In the genomic region with DNA sequence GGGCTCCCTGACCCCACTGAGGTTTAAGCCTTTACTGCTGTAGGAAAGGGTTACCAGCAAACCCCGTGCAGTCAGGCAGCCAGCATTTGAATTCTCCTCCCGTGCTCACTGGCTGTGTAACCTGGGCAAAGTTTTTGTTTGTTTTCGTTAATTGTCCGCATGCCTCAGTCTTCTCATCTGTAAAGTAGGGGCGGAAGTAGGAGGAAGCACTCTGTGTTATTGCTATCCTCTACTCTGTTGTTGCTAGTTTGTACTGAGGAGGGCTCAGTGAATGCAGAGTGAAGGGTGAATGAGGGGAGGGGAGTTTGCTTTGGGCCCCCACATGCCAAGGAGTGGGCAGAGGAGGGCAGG, we compare ENCODE assay signal across 21 cellular contexts. TPM values are rescaled to one million over a fixed set of nuclear protein-coding genes. Genes with fewer than 3 reads are reported as not detected.
DNase-seq lines count a peak whose midpoint lies in the region; ATAC-seq and TF ChIP-seq lines count a peak whose summit lies in the region.
"Had no signal": no experiment of that assay in that cellular context is flagged by ENCODE, and none has a peak within 500 bp of the region (broad histone marks: within the 10 kb centered on the region; RNA-seq: fewer than 3 reads in every experiment).

No MANE protein-coding gene starts in this region.

- H3K36me3 Mint-ChIP-seq in GM23338 (ENCODE audit: low read depth) (no peaks in the 10 kb centered on the region), immature natural killer cell (no peaks in the 10 kb centered on the region)
- no peaks in the 10 kb centered on the region for H3K36me3 Mint-ChIP-seq in activated T-helper 1 cell treated with anti-CD3 and anti-CD28 coated beads, Interleukin-12 subunit alpha, Interleukin-12 subunit beta, Interleukin-2, Interleukin-4 antibody, amounts not matched to agents 30 ng/mL and 10 ng/mL and 1 ng/mL, durations not matched to agents 14 hours and 24 hours and 36 hours (ENCODE audit: low read depth)
- H3K36me3 Mint-ChIP-seq: activated naive CD4-positive, alpha-beta T cell treated with anti-CD3 and anti-CD28 coated beads, Interleukin-2, amount 50 U/mL, for 72 hours had no signal

- no peaks in the 10 kb centered on the region for H3F3A ChIP-seq in GM23338 (replicated peaks; ENCODE audit: low read depth)

- peak overlapping the region; percentile 23 for H2BK12ac ChIP-seq in trophoblast cell (ENCODE audit: low read length)

- H4K20me1 ChIP-seq in GM23338 (replicated peaks; ENCODE audit: insufficient read depth) = no peaks in the 10 kb centered on the region

- H3K27me3 Mint-ChIP-seq in GM23338 (ENCODE audit: insufficient read depth, low read depth, poor library complexity) (peaks cover 25% of the 10 kb centered on the region), immature natural killer cell (ENCODE audit: low read depth in 3 of 3) (peaks cover 7 to 22% (median 9%) of the 10 kb centered on the region in 3 donors)
- peaks cover 15% of the 10 kb centered on the region for H3K27me3 Mint-ChIP-seq in activated T-helper 1 cell treated with anti-CD3 and anti-CD28 coated beads, Interleukin-12 subunit alpha, Interleukin-12 subunit beta, Interleukin-2, Interleukin-4 antibody, amounts not matched to agents 30 ng/mL and 10 ng/mL and 1 ng/mL, durations not matched to agents 14 hours and 24 hours and 36 hours (ENCODE audit: insufficient read depth)

- peak overlapping the region; percentile 5 for H2BK5ac ChIP-seq in trophoblast cell (ENCODE audit: low read depth, low read length, poor library complexity)

- H3K27me3 ChIP-seq in GM23338 (ENCODE audit: insufficient read depth) = no peaks in the 10 kb centered on the region
- peaks cover 0 to 80% (median 4%) of the 10 kb centered on the region in 4 donors for H3K27me3 ChIP-seq in esophagus muscularis mucosa
- H3K27me3 ChIP-seq in trophoblast cell (ENCODE audit: insufficient read depth, low read length) = no peaks in the 10 kb centered on the region
- H3K27me3 ChIP-seq: ovary, thyroid gland had no signal

- H3K4me3 ChIP-seq in GM23338 (no peak overlapping the region), esophagus muscularis mucosa (no peak overlapping the region), trophoblast cell (ENCODE audit: low read depth, low read length) (no peak overlapping the region)
- H3K4me3 ChIP-seq: mucosa of descending colon, ovary, thyroid gland had no signal

- no peak overlapping the region for H3K4me2 ChIP-seq in GM23338
- H3K4me2 ChIP-seq in trophoblast cell (ENCODE audit: low read length) = peak overlapping the region; percentile 41

- H3K9me2 ChIP-seq in GM23338 (ENCODE audit: insufficient read depth) = no peaks in the 10 kb centered on the region

- peaks cover 23% of the 10 kb centered on the region for H3K4me1 ChIP-seq in GM23338 (ENCODE audit: insufficient read depth)
- H3K4me1 ChIP-seq in esophagus muscularis mucosa = peaks cover 14 to 53% (median 32%) of the 10 kb centered on the region in 4 donors
- peaks cover 37 to 41% of the 10 kb centered on the region in 2 experiments for H3K4me1 ChIP-seq in trophoblast cell (ENCODE audit: control insufficient read depth in 1 of 2, insufficient read depth in 2 of 2, low read length in 2 of 2)

- H2BK120ac ChIP-seq in trophoblast cell (ENCODE audit: insufficient read depth, low read length, poor library complexity) = peak overlapping the region; percentile 18

- TF ChIP-seq POLR2A in esophagus muscularis mucosa (IDR thresholded peaks at IDR 0.05; ENCODE audit: low read depth) = no peak

- 57% methylated on average over 5 of the region's 5 CpGs for WGBS in esophagus muscularis mucosa
- WGBS in trophoblast cell (ENCODE audit: extremely low coverage, insufficient coverage, insufficient read length) = no CpG with 5 or more reads among the region's 5 CpGs

- H3K4me1 Mint-ChIP-seq in GM23338 (peaks cover 35% of the 10 kb centered on the region), immature natural killer cell (no peaks in the 10 kb centered on the region)
- no peaks in the 10 kb centered on the region for H3K4me1 Mint-ChIP-seq in activated T-helper 1 cell treated with anti-CD3 and anti-CD28 coated beads, Interleukin-12 subunit alpha, Interleukin-12 subunit beta, Interleukin-2, Interleukin-4 antibody, amounts not matched to agents 30 ng/mL and 10 ng/mL and 1 ng/mL, durations not matched to agents 14 hours and 24 hours and 36 hours (ENCODE audit: low read depth)

- peak overlapping the region; percentile 27 for H4K91ac ChIP-seq in trophoblast cell (ENCODE audit: low read depth, low read length)

- no peak overlapping the region for H4K12ac ChIP-seq in trophoblast cell (ENCODE audit: low read depth, low read length)

- no peak overlapping the region for H2AK5ac ChIP-seq in trophoblast cell (ENCODE audit: low read length)

- H2AFZ ChIP-seq in GM23338 (peak overlapping the region; percentile 66; the same call in 1 of the 2 replicates), trophoblast cell (ENCODE audit: insufficient read depth, low read length, poor library complexity) (no peak overlapping the region)

- H3K14ac ChIP-seq in trophoblast cell (ENCODE audit: low read length) = peak overlapping the region; percentile 32

- H4K8ac ChIP-seq in trophoblast cell (ENCODE audit: low read depth, low read length) = peak overlapping the region; percentile 35

- peak overlapping the region; percentile 27 for H3K18ac ChIP-seq in trophoblast cell (ENCODE audit: low read length)

- peaks cover 35% of the 10 kb centered on the region for H3K79me1 ChIP-seq in trophoblast cell (ENCODE audit: low read length)

- no peak overlapping the region for H3K23ac ChIP-seq in trophoblast cell (ENCODE audit: low read length)

- H3K79me2 ChIP-seq in GM23338 (replicated peaks; ENCODE audit: insufficient read depth) (no peaks in the 10 kb centered on the region), trophoblast cell (ENCODE audit: control insufficient read depth, insufficient read depth, low read length, poor library complexity) (peaks cover 9% of the 10 kb centered on the region)

- H3K9me3 Mint-ChIP-seq in GM23338 (no peaks in the 10 kb centered on the region), immature natural killer cell (no peaks in the 10 kb centered on the region)
- no peaks in the 10 kb centered on the region for H3K9me3 Mint-ChIP-seq in activated T-helper 1 cell treated with anti-CD3 and anti-CD28 coated beads, Interleukin-12 subunit alpha, Interleukin-12 subunit beta, Interleukin-2, Interleukin-4 antibody, amounts not matched to agents 30 ng/mL and 10 ng/mL and 1 ng/mL, durations not matched to agents 14 hours and 24 hours and 36 hours
- H3K9me3 Mint-ChIP-seq: activated naive CD4-positive, alpha-beta T cell treated with anti-CD3 and anti-CD28 coated beads, Interleukin-2, amount 50 U/mL, for 72 hours; nephron; stimulated activated naive CD8-positive, alpha-beta T cell treated with anti-CD3 and anti-CD28 coated beads, Interleukin-15, Interleukin-2, amounts not matched to agents 100 ng/mL and 50 ng/mL, for 24 hours had no signal

- H3K27ac Mint-ChIP-seq in GM23338 = no peak overlapping the region
- no peak overlapping the region for H3K27ac Mint-ChIP-seq in activated T-helper 1 cell treated with anti-CD3 and anti-CD28 coated beads, Interleukin-12 subunit alpha, Interleukin-12 subunit beta, Interleukin-2, Interleukin-4 antibody, amounts not matched to agents 30 ng/mL and 10 ng/mL and 1 ng/mL, durations not matched to agents 14 hours and 24 hours and 36 hours
- no peak overlapping the region for H3K27ac Mint-ChIP-seq in immature natural killer cell
- H3K27ac Mint-ChIP-seq: activated naive CD4-positive, alpha-beta T cell treated with anti-CD3 and anti-CD28 coated beads, Interleukin-2, amount 50 U/mL, for 72 hours; stimulated activated naive CD8-positive, alpha-beta T cell treated with anti-CD3 and anti-CD28 coated beads, Interleukin-15, Interleukin-2, amounts not matched to agents 100 ng/mL and 50 ng/mL, for 24 hours had no signal

- TF ChIP-seq CTCF in 22Rv1 (IDR thresholded peaks at IDR 0.05) = no peak
- TF ChIP-seq CTCF in GM23338 (conservative IDR thresholded peaks at IDR 0.05; ENCODE audit: low read depth in 2 of 2) = no peak
- no peak for TF ChIP-seq CTCF in esophagus muscularis mucosa (IDR thresholded peaks at IDR 0.05)

- no peak for TF ChIP-seq EP300 in esophagus muscularis mucosa (IDR thresholded peaks at IDR 0.05)

- H3K9me3 ChIP-seq in esophagus muscularis mucosa = no peaks in the 10 kb centered on the region
- no peaks in the 10 kb centered on the region for H3K9me3 ChIP-seq in trophoblast cell (ENCODE audit: insufficient read depth, low read depth, low read length)
- H3K9me3 ChIP-seq: mucosa of descending colon, ovary, thyroid gland had no signal

- no peak overlapping the region for H3K9ac ChIP-seq in trophoblast cell (ENCODE audit: low read length)

- no peak overlapping the region for H3K4me3 Mint-ChIP-seq in GM23338
- H3K4me3 Mint-ChIP-seq in activated T-helper 1 cell treated with anti-CD3 and anti-CD28 coated beads, Interleukin-12 subunit alpha, Interleukin-12 subunit beta, Interleukin-2, Interleukin-4 antibody, amounts not matched to agents 30 ng/mL and 10 ng/mL and 1 ng/mL, durations not matched to agents 14 hours and 24 hours and 36 hours = no peak overlapping the region
- H3K4me3 Mint-ChIP-seq in immature natural killer cell = no peak overlapping the region
- H3K4me3 Mint-ChIP-seq: stimulated activated naive CD8-positive, alpha-beta T cell treated with anti-CD3 and anti-CD28 coated beads, Interleukin-15, Interleukin-2, amounts not matched to agents 100 ng/mL and 50 ng/mL, for 24 hours had no signal

- DNase-seq in GM23338 (ENCODE audit: low spot score) = no peak
- DNase-seq in esophagus muscularis mucosa (ENCODE audit: extremely low spot score) = no peak
- DNase-seq in trophoblast cell = peak; percentile 75 to 91
- DNase-seq in iPS-NIHi11 (ENCODE audit: low spot score) = no peak
- DNase-seq in activated T-helper 1 cell treated with anti-CD3 and anti-CD28 coated beads, Interleukin-12 subunit alpha, Interleukin-12 subunit beta, Interleukin-2, Interleukin-4 antibody, amounts not matched to agents 30 ng/mL and 10 ng/mL and 1 ng/mL, durations not matched to agents 14 hours and 24 hours and 36 hours (ENCODE audit: low spot score) = no peak
- DNase-seq in immature natural killer cell = no peak
- DNase-seq: activated CD4-positive, alpha-beta T cell treated with anti-CD3 and anti-CD28 coated beads for 4 hours; activated T-cell treated with anti-CD3 and anti-CD28 coated beads for 4 hours; amygdala; NCI-H146; NCI-H748 treated with DMSO at 0.1 percent for 48 hours; ovary; stimulated activated CD4-positive, alpha-beta T cell treated with anti-CD3 and anti-CD28 coated beads, Interleukin-2, amount 100 ng/mL, for 24 hours; thyroid gland had no signal

- intact Hi-C loops in esophagus muscularis mucosa (cut with DNase I) = no loop called here
- intact Hi-C loops in activated T-helper 1 cell treated with anti-CD3 and anti-CD28 coated beads, Interleukin-12 subunit alpha, Interleukin-12 subunit beta, Interleukin-2, Interleukin-4 antibody, amounts not matched to agents 30 ng/mL and 10 ng/mL and 1 ng/mL, durations not matched to agents 14 hours and 24 hours and 36 hours (cut with micrococcal nuclease) = no loop called here

- H3K27ac ChIP-seq in 22Rv1 (peak overlapping the region; percentile 55), GM23338 (ENCODE audit: low read depth) (no peak overlapping the region), esophagus muscularis mucosa (replicated peaks in 1 of 4) (peak overlapping the region; percentile 16 to 37 (median 33)), trophoblast cell (ENCODE audit: low read depth, low read length) (peak overlapping the region; percentile 44)
- H3K27ac ChIP-seq: ovary, thyroid gland had no signal

- H3K36me3 ChIP-seq in GM23338 (ENCODE audit: insufficient read depth) = no peaks in the 10 kb centered on the region
- no peaks in the 10 kb centered on the region for H3K36me3 ChIP-seq in esophagus muscularis mucosa
- no peaks in the 10 kb centered on the region for H3K36me3 ChIP-seq in trophoblast cell (ENCODE audit: control insufficient read depth in 1 of 2, insufficient read depth in 2 of 2, low read length in 2 of 2)
- H3K36me3 ChIP-seq: ovary, thyroid gland had no signal

- H3K4ac ChIP-seq in trophoblast cell (ENCODE audit: low read depth, low read length) = peak overlapping the region; percentile 8

- ATAC-seq in GM23338 (no peak), GM21786 (IDR thresholded peaks at IDR 0.05; ENCODE audit: unreplicated experiment) (no peak)
- ATAC-seq: activated naive CD4-positive, alpha-beta T cell treated with anti-CD3 and anti-CD28 coated beads, Interleukin-2, amount 50 U/mL, for 72 hours; Panc1 had no signal

RNA-seq across cellular contexts. Expression of gene SYT7, which starts 14.0 kb away (rescaled TPM):
- 7.0 and 10.3 TPM in 2 replicates for total RNA-seq in GM23338 (2014; rRNA removed; shearing (Covaris generic))
- polyA plus RNA-seq in GM23338 (2016; fragmentation: Nextera tagmentation; extraction: Ambion mirVana) (1.6 and 1.8 TPM in 2 replicates), immature natural killer cell (not detected)
- total RNA-seq in esophagus muscularis mucosa = 1 to 10 TPM; 1.3 to 4.2 (median 1.8) TPM
- polyA plus RNA-seq in trophoblast cell (2013) = 42.4 and 42.7 TPM in 2 replicates
- 0.32 and 0.44 TPM in 2 replicates for total RNA-seq in activated T-helper 1 cell treated with anti-CD3 and anti-CD28 coated beads, Interleukin-12 subunit alpha, Interleukin-12 subunit beta, Interleukin-2, Interleukin-4 antibody, amounts not matched to agents 30 ng/mL and 10 ng/mL and 1 ng/mL, durations not matched to agents 14 hours and 24 hours and 36 hours
- total RNA-seq: activated naive CD4-positive, alpha-beta T cell treated with anti-CD3 and anti-CD28 coated beads, Interleukin-2, amount 50 U/mL, for 72 hours had no signal

Comparison
In these comparisons a context has a peak if more than half of its experiments do, and no peak if none do; other contexts are left out.
1. DNase-seq: peak in trophoblast cell (2 of 2); none in GM23338 (single experiment), esophagus muscularis mucosa (single experiment), iPS-NIHi11 (single experiment), activated T-helper 1 cell treated with anti-CD3 and anti-CD28 coated beads, Interleukin-12 subunit alpha, Interleukin-12 subunit beta, Interleukin-2, Interleukin-4 antibody, amounts not matched to agents 30 ng/mL and 10 ng/mL and 1 ng/mL, durations not matched to agents 14 hours and 24 hours and 36 hours (single experiment) and immature natural killer cell (0 of 3).